In the genomic region with DNA sequence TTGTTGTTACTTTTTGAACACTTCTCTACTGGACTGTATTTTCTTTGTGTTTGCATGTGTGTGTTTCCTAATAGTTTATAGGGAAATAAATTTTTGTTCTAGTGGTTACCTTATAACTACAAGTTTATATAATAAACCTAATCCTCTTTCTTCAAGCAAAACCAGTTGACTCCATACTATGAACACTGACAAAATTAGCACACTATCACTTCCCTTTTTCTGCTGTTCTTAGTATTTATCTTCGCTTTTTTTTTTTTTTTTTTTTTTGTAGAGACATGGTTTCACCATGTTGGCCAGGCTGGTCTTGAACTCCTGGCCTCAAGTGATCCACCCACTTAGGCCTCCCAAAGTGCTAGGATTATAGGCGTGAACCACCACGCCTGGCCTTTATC, we compare ENCODE assay signal across 9 cellular contexts. TPM values are rescaled to one million over a fixed set of nuclear protein-coding genes. Genes with fewer than 3 reads are reported as not detected.
DNase-seq lines count a peak whose midpoint lies in the region; ATAC-seq and TF ChIP-seq lines count a peak whose summit lies in the region.
"Had no signal": no experiment of that assay in that cellular context is flagged by ENCODE, and none has a peak within 500 bp of the region (broad histone marks: within the 10 kb centered on the region; RNA-seq: fewer than 3 reads in every experiment).

No MANE protein-coding gene starts in this region.

- H3K27me3 ChIP-seq in spleen (replicated peaks in 1 of 7), result no peaks in the 10 kb centered on the region
- H3K27me3 ChIP-seq: tibial nerve had no signal

- TF ChIP-seq POLR2A in spleen (IDR thresholded peaks at IDR 0.05), result no peak

- H3K27ac Mint-ChIP-seq in activated CD4-positive, alpha-beta memory T cell treated with anti-CD3 and anti-CD28 coated beads for 36 hours, result peak overlapping the region; percentile 91
- H3K27ac Mint-ChIP-seq in activated CD4-positive, alpha-beta memory T cell treated with anti-CD3 and anti-CD28 coated beads, Interleukin-2, amount 10 ng/mL, durations not matched to agents 7 days and 5 days, result no peak overlapping the region
- H3K27ac Mint-ChIP-seq in activated naive CD8-positive, alpha-beta T cell, result peak overlapping the region; percentile 87

- H3K4me3 Mint-ChIP-seq in activated CD4-positive, alpha-beta memory T cell treated with anti-CD3 and anti-CD28 coated beads for 36 hours, result no peak overlapping the region
- no peak overlapping the region for H3K4me3 Mint-ChIP-seq in activated CD4-positive, alpha-beta memory T cell treated with anti-CD3 and anti-CD28 coated beads, Interleukin-2, amount 10 ng/mL, durations not matched to agents 7 days and 5 days
- peak overlapping the region; percentile 28 for H3K4me3 Mint-ChIP-seq in activated naive CD8-positive, alpha-beta T cell

- H3K9me3 Mint-ChIP-seq in activated CD4-positive, alpha-beta memory T cell treated with anti-CD3 and anti-CD28 coated beads for 36 hours, result no peaks in the 10 kb centered on the region
- H3K9me3 Mint-ChIP-seq in activated CD4-positive, alpha-beta memory T cell treated with anti-CD3 and anti-CD28 coated beads, Interleukin-2, amount 10 ng/mL, durations not matched to agents 7 days and 5 days, result no peaks in the 10 kb centered on the region
- H3K9me3 Mint-ChIP-seq in activated naive CD8-positive, alpha-beta T cell (ENCODE audit: low read depth), result no peaks in the 10 kb centered on the region

- CTCF ChIA-PET in activated CD4-positive, alpha-beta memory T cell treated with anti-CD3 and anti-CD28 coated beads for 36 hours (lab: Charles Lee), result no interaction called here
- CTCF ChIA-PET in activated CD4-positive, alpha-beta memory T cell treated with anti-CD3 and anti-CD28 coated beads, Interleukin-2, amount 10 ng/mL, durations not matched to agents 7 days and 5 days (lab: Charles Lee), result no interaction called here

- H3K9me3 ChIP-seq in spleen, result no peaks in the 10 kb centered on the region
- H3K9me3 ChIP-seq: tibial nerve had no signal

- H3K4me1 Mint-ChIP-seq in activated CD4-positive, alpha-beta memory T cell treated with anti-CD3 and anti-CD28 coated beads for 36 hours (ENCODE audit: low read depth), result peaks cover 25% of the 10 kb centered on the region
- H3K4me1 Mint-ChIP-seq in activated CD4-positive, alpha-beta memory T cell treated with anti-CD3 and anti-CD28 coated beads, Interleukin-2, amount 10 ng/mL, durations not matched to agents 7 days and 5 days, result peaks cover 19% of the 10 kb centered on the region
- peaks cover 22% of the 10 kb centered on the region for H3K4me1 Mint-ChIP-seq in activated naive CD8-positive, alpha-beta T cell (ENCODE audit: low read depth)

- DNase-seq in activated CD4-positive, alpha-beta memory T cell treated with anti-CD3 and anti-CD28 coated beads for 36 hours, result no peak
- no peak for DNase-seq in activated CD4-positive, alpha-beta memory T cell treated with anti-CD3 and anti-CD28 coated beads, Interleukin-2, amount 10 ng/mL, durations not matched to agents 7 days and 5 days
- DNase-seq in spleen, result no peak
- no peak for DNase-seq in DMS 273 treated with DMSO at 0.1 percent for 48 hours (lab: John Stamatoyannopoulos, UW)
- no peak for DNase-seq in activated CD4-positive, CD25-positive, alpha-beta regulatory T cell treated with anti-CD3 and anti-CD28 coated beads, Interleukin-2, amount 50 U/mL, for 72 hours
- no peak for DNase-seq in NCI-H2081 treated with DMSO at 0.1 percent for 48 hours (lab: John Stamatoyannopoulos, UW)

- intact Hi-C loops in activated CD4-positive, alpha-beta memory T cell treated with anti-CD3 and anti-CD28 coated beads for 36 hours (cut with micrococcal nuclease), result loop anchor here (1.0 kb wide), 6 partner anchors 14 to 249 kb away; no protein-coding TSS in a partner anchor
- intact Hi-C loops in spleen (cut with DNase I; ENCODE audit: low total_unique reads), result no loop called here

- H3K27me3 Mint-ChIP-seq in activated CD4-positive, alpha-beta memory T cell treated with anti-CD3 and anti-CD28 coated beads for 36 hours, result peaks cover 1% of the 10 kb centered on the region
- H3K27me3 Mint-ChIP-seq in activated CD4-positive, alpha-beta memory T cell treated with anti-CD3 and anti-CD28 coated beads, Interleukin-2, amount 10 ng/mL, durations not matched to agents 7 days and 5 days, result peaks cover 3% of the 10 kb centered on the region
- no peaks in the 10 kb centered on the region for H3K27me3 Mint-ChIP-seq in activated naive CD8-positive, alpha-beta T cell

- H3K4me1 ChIP-seq in spleen, result peaks cover 0 to 30% (median 6%) of the 10 kb centered on the region in 6 donors
- H3K4me1 ChIP-seq: tibial nerve had no signal

- peak; percentile 42 for ATAC-seq in HG03439 (IDR thresholded peaks at IDR 0.05; ENCODE audit: unreplicated experiment)

- no peaks in the 10 kb centered on the region for H3K36me3 Mint-ChIP-seq in activated CD4-positive, alpha-beta memory T cell treated with anti-CD3 and anti-CD28 coated beads for 36 hours
- no peaks in the 10 kb centered on the region for H3K36me3 Mint-ChIP-seq in activated CD4-positive, alpha-beta memory T cell treated with anti-CD3 and anti-CD28 coated beads, Interleukin-2, amount 10 ng/mL, durations not matched to agents 7 days and 5 days (ENCODE audit: low read depth)
- no peaks in the 10 kb centered on the region for H3K36me3 Mint-ChIP-seq in activated naive CD8-positive, alpha-beta T cell

- H3K36me3 ChIP-seq in spleen, result no peaks in the 10 kb centered on the region
- H3K36me3 ChIP-seq: tibial nerve had no signal

- H3K4me3 ChIP-seq in spleen, result no peak overlapping the region
- H3K4me3 ChIP-seq: tibial nerve had no signal

- POLR2A ChIA-PET in activated CD4-positive, alpha-beta memory T cell treated with anti-CD3 and anti-CD28 coated beads for 36 hours (lab: Charles Lee), result interaction anchor here (1.3 to 2.7 kb wide), 3 partner anchors 25 to 98 kb away, joined by 4 to 26 read pairs (median 5); partner anchors contain the start of genes C6orf62, GMNN and KIAA0319
- POLR2A ChIA-PET in activated CD4-positive, alpha-beta memory T cell treated with anti-CD3 and anti-CD28 coated beads, Interleukin-2, amount 10 ng/mL, durations not matched to agents 7 days and 5 days (lab: Charles Lee), result interaction anchor here (0.9 to 2.2 kb wide), 4 partner anchors 20 to 31 kb away, joined by 4 to 21 read pairs (median 12); partner anchors contain the start of genes C6orf62 and GMNN

- TF ChIP-seq CTCF in spleen (IDR thresholded peaks at IDR 0.05 in 8 of 11, conservative IDR thresholded peaks at IDR 0.05 in 3 of 11), result no peak

- WGBS in spleen, 5 donors, result 64 to 71% (median 70%) methylated on average over 3 of the region's 3 CpGs

- H3K27ac ChIP-seq in spleen, result peak overlapping the region in 6 of 8 donors; percentile 52 to 86 (median 76)

RNA-seq across cellular contexts. Expression of gene C6orf62, which starts 25.0 kb away (rescaled TPM):
- 100 to 1,000 TPM; 130 to 134 TPM for total RNA-seq in activated CD4-positive, alpha-beta memory T cell treated with anti-CD3 and anti-CD28 coated beads for 36 hours
- 100 to 1,000 TPM; 155 to 156 TPM for total RNA-seq in activated CD4-positive, alpha-beta memory T cell treated with anti-CD3 and anti-CD28 coated beads, Interleukin-2, amount 10 ng/mL, durations not matched to agents 7 days and 5 days
- total RNA-seq in spleen, result 100 to 1,000 TPM; 129 to 193 (median 146) TPM
- 10 to 100 TPM; 75.5 to 87.3 (median 78.6) TPM for polyA plus RNA-seq in spleen

RNA-seq across cellular contexts. Expression of gene GMNN, which starts 30.8 kb away (rescaled TPM):
- 10 to 100 TPM; 76.5 to 77.4 TPM for total RNA-seq in activated CD4-positive, alpha-beta memory T cell treated with anti-CD3 and anti-CD28 coated beads for 36 hours
- 10 to 100 TPM; 67.6 to 69.0 TPM for total RNA-seq in activated CD4-positive, alpha-beta memory T cell treated with anti-CD3 and anti-CD28 coated beads, Interleukin-2, amount 10 ng/mL, durations not matched to agents 7 days and 5 days
- total RNA-seq in spleen, result 10 to 100 TPM; 11.1 to 32.3 (median 16.7) TPM
- 10 to 100 TPM; 12.4 to 17.3 (median 13.9) TPM for polyA plus RNA-seq in spleen

RNA-seq across cellular contexts. Expression of gene ARMH2, which starts 54.8 kb away (rescaled TPM):
- not detected for total RNA-seq in activated CD4-positive, alpha-beta memory T cell treated with anti-CD3 and anti-CD28 coated beads for 36 hours
- 1 to 10 TPM; 1.2 to 1.5 TPM for total RNA-seq in activated CD4-positive, alpha-beta memory T cell treated with anti-CD3 and anti-CD28 coated beads, Interleukin-2, amount 10 ng/mL, durations not matched to agents 7 days and 5 days
- 1 to 10 TPM in 3 of 7 donors, under 1 TPM in 1, not detected in 3; 0.57 to 3.0 (median 1.5) TPM for total RNA-seq in spleen
- 1 to 10 TPM in 1 of 3 donors, under 1 TPM in 1, not detected in 1; 0.35 to 1.0 TPM for polyA plus RNA-seq in spleen
- total RNA-seq: tibial nerve had no signal
